Comparison of ENCODE assay signal across 10 cellular contexts in genomic region chr6:6659600-6660327, GRCh38.
A peak's percentile ranks its signal among the peaks of the same experiment; 100 is the strongest.
DNase-seq lines count a peak whose midpoint lies in the region; ATAC-seq, FAIRE-seq and TF ChIP-seq lines count a peak whose summit lies in the region.
"Had no signal": no experiment of that assay in that cellular context is flagged by ENCODE, and none has a peak within 500 bp of the region (broad histone marks: within the 10 kb centered on the region; RNA-seq: fewer than 3 reads in every experiment).

No MANE protein-coding gene starts in this region.

- H3K36me3 Mint-ChIP-seq in immature natural killer cell, result no peaks in the 10 kb centered on the region

- peak overlapping the region in 1 of 2 donors; percentile 84 for H3K27ac ChIP-seq in small intestine (ENCODE audit: low read depth in 1 of 2, low read length in 1 of 2)
- H3K27ac ChIP-seq: thoracic aorta had no signal

- H3K36me3 ChIP-seq in small intestine (ENCODE audit: control insufficient read depth in 2 of 2, insufficient read depth in 2 of 2, low read length in 2 of 2), result no peaks in the 10 kb centered on the region
- H3K36me3 ChIP-seq: thoracic aorta had no signal

- peaks cover 28 to 44% of the 10 kb centered on the region in 2 donors for H3K4me1 Mint-ChIP-seq in immature natural killer cell

- ATAC-seq in GM21723 (IDR thresholded peaks at IDR 0.05; ENCODE audit: unreplicated experiment), result peak; percentile 66

- H3K27me3 Mint-ChIP-seq in immature natural killer cell (ENCODE audit: low read depth in 3 of 3), result peaks cover 0 to 10% (median 0%) of the 10 kb centered on the region in 3 donors

- H3K27me3 ChIP-seq in small intestine (ENCODE audit: control insufficient read depth in 2 of 2, insufficient read depth in 2 of 2, low read length in 2 of 2), result no peaks in the 10 kb centered on the region

- H3K9me3 Mint-ChIP-seq in immature natural killer cell, result no peaks in the 10 kb centered on the region

- peaks cover 0 to 4% of the 10 kb centered on the region in 2 donors for H3K4me1 ChIP-seq in small intestine (ENCODE audit: control insufficient read depth in 2 of 2, insufficient read depth in 1 of 2, low read depth in 1 of 2, low read length in 1 of 2)

- no peaks in the 10 kb centered on the region for H3K9me3 ChIP-seq in small intestine (ENCODE audit: control insufficient read depth, low read depth)
- H3K9me3 ChIP-seq: thoracic aorta had no signal

- peak; percentile 65 for DNase-seq in GM10248 (ENCODE audit: extremely low spot score)
- peak; percentile 91 for DNase-seq in NOMO-1 treated with DMSO at 0.1 percent for 48 hours (lab: John Stamatoyannopoulos, UW; ENCODE audit: unreplicated experiment)
- DNase-seq in immature natural killer cell, result no peak
- no peak for DNase-seq in small intestine
- no peak for DNase-seq in LoVo (ENCODE audit: low spot score)
- no peak for DNase-seq in SW480 (ENCODE audit: low spot score)
- DNase-seq in NCI-H1436 (lab: John Stamatoyannopoulos, UW), result no peak
- DNase-seq: occipital lobe had no signal

- CTCF ChIA-PET in GM10248 (lab: Yijun Ruan, JAX), result interaction anchor here (0.9 to 9.4 kb wide), 11 partner anchors 8 to 584 kb away, joined by 3 to 69 read pairs (median 4); no protein-coding TSS in a partner anchor

- no peak for FAIRE-seq in small intestine (lab: Jason Lieb, UNC)

- H3K4me3 ChIP-seq in small intestine (ENCODE audit: low read depth in 1 of 2, low read length in 2 of 2), result no peak overlapping the region
- H3K4me3 ChIP-seq: thoracic aorta had no signal

- WGBS in small intestine, 3 donors, result 59 to 84% (median 77%) methylated on average over 7 of the region's 7 CpGs

- H3K27ac Mint-ChIP-seq in immature natural killer cell, result peak overlapping the region in 5 of 6 donors; percentile 17 to 92 (median 88)

- H3K4me3 Mint-ChIP-seq in immature natural killer cell, result no peak overlapping the region

- TF ChIP-seq CTCF in GM10248 (IDR thresholded peaks at IDR 0.05; ENCODE audit: control extremely low read depth, extremely low read depth, low read depth, missing control alignments), result no peak

- POLR2A ChIA-PET in GM10248 (lab: Yijun Ruan, JAX), result no interaction called here

Comparison
In these comparisons a context has a peak if more than half of its experiments do, and no peak if none do; other contexts are left out.
1. DNase-seq: peak in GM10248 (single experiment) and NOMO-1 treated with DMSO at 0.1 percent for 48 hours (single experiment); none in immature natural killer cell (0 of 3), small intestine (single experiment), LoVo (single experiment), SW480 (single experiment) and NCI-H1436 (single experiment).